Comparison of ENCODE assay signal across 16 cellular contexts in genomic region chr2:60071427-60071826, GRCh38.
A peak's percentile ranks its signal among the peaks of the same experiment; 100 is the strongest.
DNase-seq lines count a peak whose midpoint lies in the region; TF ChIP-seq lines count a peak whose summit lies in the region.
"Had no signal": no experiment of that assay in that cellular context is flagged by ENCODE, and none has a peak within 500 bp of the region (broad histone marks: within the 10 kb centered on the region; RNA-seq: fewer than 3 reads in every experiment).

No MANE protein-coding gene starts in this region.

- peaks cover 65% of the 10 kb centered on the region for H3K4me1 Mint-ChIP-seq in brain
- H3K4me1 Mint-ChIP-seq: B cell had no signal

- no peaks in the 10 kb centered on the region for H3K27me3 Mint-ChIP-seq in brain
- H3K27me3 Mint-ChIP-seq: B cell had no signal

- peaks cover 0 to 9% (median 0%) of the 10 kb centered on the region in 5 experiments for H3K9me3 Mint-ChIP-seq in brain
- H3K9me3 Mint-ChIP-seq: CD8-positive, alpha-beta T cell had no signal

- H3K27ac ChIP-seq in KOPT-K1 (ENCODE audit: low read depth, low read length, poor library complexity, severe bottlenecking): peak overlapping the region; percentile 33
- H3K27ac ChIP-seq: BLaER1 treated with 17β-estradiol and CSF1 and Interleukin-3, amounts not matched to agents 10 nM and 100 nM had no signal

- no peaks in the 10 kb centered on the region for H3K36me3 ChIP-seq in KOPT-K1 (ENCODE audit: insufficient read depth, low read length)
- H3K36me3 ChIP-seq: BLaER1 treated with 17β-estradiol and CSF1 and Interleukin-3, amounts not matched to agents 10 nM and 100 nM had no signal

- H3K36me3 Mint-ChIP-seq in brain: no peaks in the 10 kb centered on the region
- H3K36me3 Mint-ChIP-seq: CD8-positive, alpha-beta T cell had no signal

- DNase-seq in NCI-H82 (lab: John Stamatoyannopoulos, UW) (peak; percentile 21), NCI-H82 treated with DMSO at 0.1 percent for 48 hours (lab: John Stamatoyannopoulos, UW; ENCODE audit: unreplicated experiment) (no peak), NCI-H524 (lab: John Stamatoyannopoulos, UW) (peak; percentile 22 to 77), cortex of kidney (lab: John Stamatoyannopoulos, UW) (no peak), HuH-7.5 (ENCODE audit: low spot score) (no peak)
- DNase-seq: CD8-positive, alpha-beta T cell; DMS 273 treated with DMSO at 0.1 percent for 48 hours; DMS53; DND-41; EL; GOT3; H7 had no signal

- peak overlapping the region in 4 of 5 experiments; percentile 4 to 72 (median 50) for H3K4me3 Mint-ChIP-seq in brain
- H3K4me3 Mint-ChIP-seq: B cell; CD8-positive, alpha-beta T cell had no signal

- TF ChIP-seq CTCF in brain (conservative IDR thresholded peaks at IDR 0.05): no peak

- no peaks in the 10 kb centered on the region for H3K9me3 ChIP-seq in KOPT-K1 (ENCODE audit: insufficient read depth, low read length, poor library complexity, severe bottlenecking)
- H3K9me3 ChIP-seq: BLaER1 treated with 17β-estradiol and CSF1 and Interleukin-3, amounts not matched to agents 10 nM and 100 nM had no signal

- H3K27ac Mint-ChIP-seq in brain: peak overlapping the region; percentile 52 to 91 (median 84)
- H3K27ac Mint-ChIP-seq: B cell; CD8-positive, alpha-beta T cell had no signal

Comparison
In these comparisons a context has a peak if more than half of its experiments do, and no peak if none do; other contexts are left out.
1. DNase-seq: peak in NCI-H82 (single experiment) and NCI-H524 (2 of 2); none in NCI-H82 treated with DMSO at 0.1 percent for 48 hours (single experiment), cortex of kidney (single experiment) and HuH-7.5 (single experiment).